Comparison of ENCODE assay signal across 25 cellular contexts in genomic region chr15:26125664-26126063, GRCh38.
"Had no signal": no experiment of that assay in that cellular context is flagged by ENCODE, and none has a peak within 500 bp of the region (broad histone marks: within the 10 kb centered on the region; RNA-seq: fewer than 3 reads in every experiment).

No MANE protein-coding gene starts in this region.

- H3K4me3 ChIP-seq: adrenal gland, body of pancreas, cardiac muscle cell, coronary artery, dorsolateral prefrontal cortex had no signal

- H3K36me3 ChIP-seq: adrenal gland, cardiac muscle cell had no signal

- DNase-seq: activated CD4-positive, alpha-beta memory T cell treated with anti-CD3 and anti-CD28 coated beads for 36 hours; activated CD4-positive, alpha-beta T cell treated with anti-CD3 and anti-CD28 coated beads for 36 hours; activated CD4-positive, alpha-beta T cell treated with anti-CD3 and anti-CD28 coated beads, Interleukin-2, amount 10 ng/mL, durations not matched to agents 24 days and 14 days; activated CD4-positive, CD25-positive, alpha-beta regulatory T cell; activated CD4-positive, CD25-positive, alpha-beta regulatory T cell treated with anti-CD3 and anti-CD28 coated beads, Interleukin-2, amount 50 U/mL, for 72 hours; activated CD8-positive, alpha-beta memory T cell treated with anti-CD3 and anti-CD28 coated beads, Interleukin-2, amount 10 ng/mL, durations not matched to agents 7 days and 5 days; activated CD8-positive, alpha-beta memory T cell treated with anti-CD3 and anti-CD28 coated beads, Interleukin-2, amount 50 U/mL, for 4 hours; activated CD8-positive, alpha-beta T cell treated with anti-CD3 and anti-CD28 coated beads, Interleukin-2, amount 10 ng/mL, durations not matched to agents 7 days and 5 days; activated effector memory CD4-positive, alpha-beta T cell treated with anti-CD3 and anti-CD28 coated beads, Interleukin-2, amount 50 U/mL, for 16 hours; activated naive CD4-positive, alpha-beta T cell treated with anti-CD3 and anti-CD28 coated beads for 36 hours; activated naive CD8-positive, alpha-beta T cell treated with anti-CD3 and anti-CD28 coated beads for 36 hours; activated naive CD8-positive, alpha-beta T cell treated with anti-CD3 and anti-CD28 coated beads, Interleukin-2, amount 50 U/mL, for 24 hours; activated T-cell treated with anti-CD3 and anti-CD28 coated beads, Interleukin-2, amount 50 U/mL, for 1 hour; activated T-cell treated with anti-CD3 and anti-CD28 coated beads, Interleukin-2, amount 50 U/mL, for 48 hours; adrenal gland; aorta; central memory CD4-positive, alpha-beta T cell; effector memory CD8-positive, alpha-beta T cell; foreskin fibroblast; T-helper 2 cell had no signal

- H3K27ac ChIP-seq: adrenal gland, body of pancreas, cardiac muscle cell, coronary artery had no signal

- H3K9me3 ChIP-seq: adrenal gland, body of pancreas had no signal

- H3K27me3 ChIP-seq: adrenal gland, body of pancreas, cardiac muscle cell, dorsolateral prefrontal cortex had no signal

- FAIRE-seq: frontal cortex had no signal

- H3K4me1 ChIP-seq: adrenal gland had no signal
